Comparison of ENCODE assay signal across 23 cellular contexts in genomic region chr5:137667341-137667740, GRCh38.
A peak's percentile ranks its signal among the peaks of the same experiment; 100 is the strongest.
DNase-seq lines count a peak whose midpoint lies in the region; ATAC-seq, FAIRE-seq and TF ChIP-seq lines count a peak whose summit lies in the region.
"Had no signal": no experiment of that assay in that cellular context is flagged by ENCODE, and none has a peak within 500 bp of the region (broad histone marks: within the 10 kb centered on the region; RNA-seq: fewer than 3 reads in every experiment).

No MANE protein-coding gene starts in this region.

- no peak overlapping the region for H3K4me3 ChIP-seq in ascending aorta
- no peak overlapping the region for H3K4me3 ChIP-seq in endothelial cell of umbilical vein (replicated peaks in 1 of 3; ENCODE audit: insufficient read depth in 1 of 3, low read depth in 1 of 3, low read length in 3 of 3)
- H3K4me3 ChIP-seq in lower lobe of right lung = no peak overlapping the region
- no peak overlapping the region for H3K4me3 ChIP-seq in thoracic aorta
- H3K4me3 ChIP-seq: dorsolateral prefrontal cortex, gastrocnemius medialis, HAP-1, sigmoid colon had no signal

- POLR2A ChIA-PET in endothelial cell of umbilical vein (lab: Charles Lee) = no interaction called here

- H3K36me3 Mint-ChIP-seq in type B pancreatic cell = no peaks in the 10 kb centered on the region
- H3K36me3 Mint-ChIP-seq: activated CD4-positive, alpha-beta memory T cell treated with anti-CD3 and anti-CD28 coated beads for 36 hours had no signal

- dilution Hi-C loops in endothelial cell of umbilical vein (cut with MboI; ENCODE audit: extremely low pct_ligation_motif_present, low sequenced_read_pairs) = loop anchor here (25.0 kb wide), 1 partner anchor 95 kb away; the partner anchor contains the start of gene HNRNPA0

- no peaks in the 10 kb centered on the region for H3K9me3 Mint-ChIP-seq in type B pancreatic cell
- H3K9me3 Mint-ChIP-seq: activated CD4-positive, alpha-beta memory T cell treated with anti-CD3 and anti-CD28 coated beads for 36 hours; naive thymus-derived CD4-positive, alpha-beta T cell had no signal

- H3K4me1 Mint-ChIP-seq in type B pancreatic cell (ENCODE audit: unreplicated experiment) = no peaks in the 10 kb centered on the region

- H3K27me3 Mint-ChIP-seq in type B pancreatic cell = no peaks in the 10 kb centered on the region
- H3K27me3 Mint-ChIP-seq: activated CD4-positive, alpha-beta memory T cell treated with anti-CD3 and anti-CD28 coated beads for 36 hours; CD4-positive, alpha-beta memory T cell; naive thymus-derived CD4-positive, alpha-beta T cell had no signal

- H3K27ac ChIP-seq in ascending aorta (peak overlapping the region; percentile 79 to 88), endothelial cell of umbilical vein (ENCODE audit: insufficient read depth, low read depth, low read length) (no peak overlapping the region), lower lobe of right lung (no peak overlapping the region), thoracic aorta (peak overlapping the region; percentile 72 to 88)
- H3K27ac ChIP-seq: epithelial cell of prostate, sigmoid colon had no signal

- no TSS peak for BruUV-seq in endothelial cell of umbilical vein (replicated peaks; lab: Mats Ljungman, UMichigan)

- peak; percentile 61 to 70 for ATAC-seq in lower lobe of right lung
- no peak for ATAC-seq in thoracic aorta (ENCODE audit: insufficient number of reproducible peaks, low FRiP score, low read depth)
- no peak for ATAC-seq in HG03354 (IDR thresholded peaks at IDR 0.05; ENCODE audit: poor library complexity, severe bottlenecking, unreplicated experiment)
- ATAC-seq: gastrocnemius medialis; naive thymus-derived CD4-positive, alpha-beta T cell had no signal

- H3K9me3 ChIP-seq in ascending aorta (no peaks in the 10 kb centered on the region), endothelial cell of umbilical vein (replicated peaks; ENCODE audit: control insufficient read depth, insufficient read depth, low read length) (no peaks in the 10 kb centered on the region), lower lobe of right lung (no peaks in the 10 kb centered on the region), thoracic aorta (no peaks in the 10 kb centered on the region)
- H3K9me3 ChIP-seq: adrenal gland, gastrocnemius medialis, HAP-1, sigmoid colon had no signal

- DNase-seq in ascending aorta (ENCODE audit: low spot score in 2 of 2) = no peak
- no peak for DNase-seq in endothelial cell of umbilical vein (ENCODE audit: low read depth, low spot score)
- DNase-seq in lower lobe of right lung = no peak
- no peak for DNase-seq in thoracic aorta (ENCODE audit: low spot score)
- no peak for DNase-seq in type B pancreatic cell (ENCODE audit: extremely low spot score, unreplicated experiment)
- DNase-seq in cerebellar nuclear complex (lab: John Stamatoyannopoulos, UW) = no peak
- DNase-seq: activated CD4-positive, alpha-beta memory T cell treated with anti-CD3 and anti-CD28 coated beads for 36 hours; activated CD4-positive, CD25-positive, alpha-beta regulatory T cell; activated gamma-delta T cell treated with Interleukin-2 at 50 U/mL for 16 hours; adrenal gland; CD4-positive, alpha-beta memory T cell; central memory CD4-positive, alpha-beta T cell; dorsolateral prefrontal cortex; gastrocnemius medialis; GDM1; naive thymus-derived CD4-positive, alpha-beta T cell; NCI-H1694 treated with DMSO at 0.1 percent for 48 hours; NCI-H526 treated with DMSO at 0.1 percent for 48 hours; sigmoid colon had no signal

- no peak overlapping the region for H3K4me3 Mint-ChIP-seq in type B pancreatic cell
- H3K4me3 Mint-ChIP-seq: activated CD4-positive, alpha-beta memory T cell treated with anti-CD3 and anti-CD28 coated beads for 36 hours had no signal

- H3K36me3 ChIP-seq in ascending aorta (peaks cover 0 to 3% of the 10 kb centered on the region in 2 donors), endothelial cell of umbilical vein (ENCODE audit: control insufficient read depth in 2 of 2, extremely low read depth in 1 of 2, insufficient read depth in 2 of 2, low read length in 2 of 2) (peaks cover 0 to 5% of the 10 kb centered on the region in 2 experiments), lower lobe of right lung (no peaks in the 10 kb centered on the region), thoracic aorta (no peaks in the 10 kb centered on the region)
- H3K36me3 ChIP-seq: adrenal gland, gastrocnemius medialis, HAP-1, sigmoid colon had no signal

- no peaks in the 10 kb centered on the region for H4K20me1 ChIP-seq in endothelial cell of umbilical vein (replicated peaks; ENCODE audit: control insufficient read depth, extremely low read depth, insufficient read depth, low read length)

- H3K9ac ChIP-seq in endothelial cell of umbilical vein (replicated peaks; ENCODE audit: extremely low read depth, insufficient read depth, low read length) = no peak overlapping the region

- H3K79me2 ChIP-seq in endothelial cell of umbilical vein (ENCODE audit: control insufficient read depth, insufficient read depth, low read length) = no peaks in the 10 kb centered on the region

- CTCF ChIA-PET in endothelial cell of umbilical vein (lab: Charles Lee) = interaction anchor here (0.9 to 3.9 kb wide), 5 partner anchors 27 to 111 kb away, joined by 3 to 29 read pairs (median 4); partner anchors contain the start of gene KLHL3

- peaks cover 4 to 21% of the 10 kb centered on the region in 2 donors for H3K4me1 ChIP-seq in ascending aorta
- H3K4me1 ChIP-seq in endothelial cell of umbilical vein (ENCODE audit: control insufficient read depth, extremely low read depth, insufficient read depth, low read length) = no peaks in the 10 kb centered on the region
- peaks cover 16% of the 10 kb centered on the region for H3K4me1 ChIP-seq in lower lobe of right lung
- H3K4me1 ChIP-seq in thoracic aorta (ENCODE audit: control insufficient read depth in 1 of 2, low read depth in 2 of 2) = peaks cover 19 to 29% of the 10 kb centered on the region in 2 donors
- H3K4me1 ChIP-seq: HAP-1, sigmoid colon had no signal

- no peak overlapping the region for H3K4me2 ChIP-seq in endothelial cell of umbilical vein (ENCODE audit: insufficient read depth, low read length)

- FAIRE-seq in endothelial cell of umbilical vein (lab: Jason Lieb, UNC) = peak; percentile 33
- FAIRE-seq: keratinocyte had no signal

- H3K27ac Mint-ChIP-seq in type B pancreatic cell = no peak overlapping the region

- H3K27me3 ChIP-seq in ascending aorta (no peaks in the 10 kb centered on the region), endothelial cell of umbilical vein (ENCODE audit: control insufficient read depth in 2 of 2, insufficient read depth in 2 of 2, low read length in 2 of 2) (no peaks in the 10 kb centered on the region), lower lobe of right lung (ENCODE audit: low read depth) (no peaks in the 10 kb centered on the region), thoracic aorta (replicated peaks; ENCODE audit: insufficient read depth) (no peaks in the 10 kb centered on the region)
- H3K27me3 ChIP-seq: adrenal gland, dorsolateral prefrontal cortex, gastrocnemius medialis, sigmoid colon had no signal

- intact Hi-C loops in ascending aorta (cut with DNase I) (no loop called here), endothelial cell of umbilical vein (cut with micrococcal nuclease) (no loop called here), lower lobe of right lung (cut with DNase I) (no loop called here)

- no peaks in the 10 kb centered on the region for H3K9me1 ChIP-seq in endothelial cell of umbilical vein (replicated peaks; ENCODE audit: control insufficient read depth, extremely low read depth, insufficient read depth, low read length)

- no peak for TF ChIP-seq CTCF in ascending aorta (IDR thresholded peaks at IDR 0.05)
- no peak for TF ChIP-seq CTCF in endothelial cell of umbilical vein (IDR thresholded peaks at IDR 0.05; ENCODE audit: extremely low read depth in 1 of 2, insufficient read depth in 1 of 2, low read depth in 1 of 2, low read length in 2 of 2)
- no peak for TF ChIP-seq CTCF in lower lobe of right lung (IDR thresholded peaks at IDR 0.05)
- TF ChIP-seq CTCF in thoracic aorta (IDR thresholded peaks at IDR 0.05) = no peak
- TF ChIP-seq CTCF in type B pancreatic cell (conservative IDR thresholded peaks at IDR 0.05) = no peak

- no peak for TF ChIP-seq POLR2A in endothelial cell of umbilical vein (IDR thresholded peaks at IDR 0.05; ENCODE audit: low read depth, low read length)

- H2AFZ ChIP-seq in endothelial cell of umbilical vein (ENCODE audit: low read depth, low read length) = no peak overlapping the region

TF ChIP-seq in endothelial cell of umbilical vein, 7 proteins besides CTCF, POLR2A, EP300 and RAD21:
- TF ChIP-seq, protein P1, sequence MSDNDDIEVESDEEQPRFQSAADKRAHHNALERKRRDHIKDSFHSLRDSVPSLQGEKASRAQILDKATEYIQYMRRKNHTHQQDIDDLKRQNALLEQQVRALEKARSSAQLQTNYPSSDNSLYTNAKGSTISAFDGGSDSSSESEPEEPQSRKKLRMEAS (IDR thresholded peaks at IDR 0.05; ENCODE audit: insufficient read depth, insufficient read length) = no peak

Comparison
In these comparisons a context has a peak if more than half of its experiments do, and no peak if none do; other contexts are left out.
1. H3K27ac ChIP-seq: peak in ascending aorta (2 of 2) and thoracic aorta (2 of 2); none in endothelial cell of umbilical vein (single experiment) and lower lobe of right lung (single experiment).
2. ATAC-seq: peak in lower lobe of right lung (2 of 2); none in thoracic aorta (single experiment) and HG03354 (single experiment).